ENCODE assay signal across 18 cellular contexts in the genomic region with DNA sequence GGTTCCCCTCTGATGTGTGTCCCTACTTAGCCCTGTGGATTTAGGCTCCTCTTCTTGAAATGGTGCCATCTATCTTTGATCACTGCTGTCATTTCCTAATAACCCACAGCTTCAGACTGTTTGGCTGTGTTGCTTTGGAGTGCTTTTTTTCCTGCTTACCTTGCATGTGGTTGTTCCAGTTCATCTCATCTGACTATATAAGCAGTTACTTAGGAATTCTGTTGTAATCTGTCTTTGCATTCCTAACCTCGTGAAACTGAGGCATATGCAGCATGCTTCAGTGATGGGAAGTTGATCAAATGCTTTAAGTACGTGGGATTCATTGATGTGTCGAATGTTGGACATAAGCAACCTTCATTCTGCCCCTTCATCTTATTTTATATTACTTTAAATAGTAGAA.
DNase-seq lines count a peak whose midpoint lies in the region; ATAC-seq, FAIRE-seq and TF ChIP-seq lines count a peak whose summit lies in the region.
"Had no signal": no experiment of that assay in that cellular context is flagged by ENCODE, and none has a peak within 500 bp of the region (broad histone marks: within the 10 kb centered on the region; RNA-seq: fewer than 3 reads in every experiment).

No MANE protein-coding gene starts in this region.

- H3K27me3 Mint-ChIP-seq in nephron (ENCODE audit: low read depth), result no peaks in the 10 kb centered on the region
- H3K27me3 Mint-ChIP-seq in naive thymus-derived CD4-positive, alpha-beta T cell, result no peaks in the 10 kb centered on the region
- H3K27me3 Mint-ChIP-seq: B cell; CD4-positive, alpha-beta T cell had no signal

- no peaks in the 10 kb centered on the region for H3K27me3 ChIP-seq in adipocyte (replicated peaks; ENCODE audit: control insufficient read depth, insufficient read depth, low read length)
- H3K27me3 ChIP-seq in naive thymus-derived CD4-positive, alpha-beta T cell (ENCODE audit: control insufficient read depth in 2 of 2, insufficient read depth in 2 of 2, low read length in 2 of 2), result no peaks in the 10 kb centered on the region

- CTCF ChIA-PET in A549 (lab: Yijun Ruan, JAX), result no interaction called here
- CTCF ChIA-PET in naive thymus-derived CD4-positive, alpha-beta T cell (lab: Charles Lee), result no interaction called here

- peak; percentile 82 for FAIRE-seq in A549 (lab: Jason Lieb, UNC)
- FAIRE-seq: GM12878, GM18507, H54 had no signal

- 82% methylated on average over 3 of the region's 3 CpGs for WGBS in A549 (ENCODE audit: missing lambda C conversion rate)

- no peak for TF ChIP-seq RAD21 in A549 (conservative IDR thresholded peaks at IDR 0.05 in 1 of 2, IDR thresholded peaks at IDR 0.05 in 1 of 2)

- no peaks in the 10 kb centered on the region for H3K9me3 Mint-ChIP-seq in nephron
- peaks cover 0 to 26% (median 6%) of the 10 kb centered on the region in 11 donors for H3K9me3 Mint-ChIP-seq in naive thymus-derived CD4-positive, alpha-beta T cell

- DNase-seq in A549 (ENCODE audit: low read depth in 1 of 2, low spot score in 1 of 2) (no peak), adipocyte (ENCODE audit: low read depth) (peak; percentile 12), kidney tubule cell (ENCODE audit: low spot score) (peak; percentile 80), NCI-H1092 (lab: John Stamatoyannopoulos, UW) (no peak), NCI-H146 treated with DMSO at 0.1 percent for 48 hours (lab: John Stamatoyannopoulos, UW; ENCODE audit: unreplicated experiment) (no peak)
- DNase-seq in stimulated activated CD4-positive, alpha-beta T cell treated with anti-CD3 and anti-CD28 coated beads, Interleukin-4, amount 100 ng/mL, for 4 hours, result no peak
- no peak for DNase-seq in naive thymus-derived CD4-positive, alpha-beta T cell
- DNase-seq: 8988T; ACHN; C1 segment of cervical spinal cord; CD4-positive, alpha-beta T cell; DMS79 had no signal

- H3K9ac ChIP-seq in adipocyte (ENCODE audit: low read length), result no peak overlapping the region

- H3K9me3 ChIP-seq in A549 (no peaks in the 10 kb centered on the region), adipocyte (ENCODE audit: control insufficient read depth, low read length) (no peaks in the 10 kb centered on the region)
- no peaks in the 10 kb centered on the region for H3K9me3 ChIP-seq in naive thymus-derived CD4-positive, alpha-beta T cell (ENCODE audit: control insufficient read depth in 2 of 3, low read length in 3 of 3)

- no peak for TF ChIP-seq POLR2A in A549 (IDR thresholded peaks at IDR 0.05; ENCODE audit: low read length)

- H3K36me3 ChIP-seq in adipocyte (ENCODE audit: control insufficient read depth, insufficient read depth, low read length, severe bottlenecking), result no peaks in the 10 kb centered on the region
- no peaks in the 10 kb centered on the region for H3K36me3 ChIP-seq in naive thymus-derived CD4-positive, alpha-beta T cell (ENCODE audit: control insufficient read depth in 2 of 3, insufficient read depth in 3 of 3, low read length in 3 of 3)

- TF ChIP-seq CTCF in A549 (IDR thresholded peaks at IDR 0.05) (no peak), nephron (IDR thresholded peaks at IDR 0.05; ENCODE audit: unreplicated experiment in 3 of 3) (no peak)

- intact Hi-C loops in naive thymus-derived CD4-positive, alpha-beta T cell (cut with micrococcal nuclease), result no loop called here

- no peak overlapping the region for H3K4me2 ChIP-seq in A549

- TF ChIP-seq EP300 in A549 (IDR thresholded peaks at IDR 0.05), result no peak

- H3K4me3 ChIP-seq in A549 (no peak overlapping the region), adipocyte (ENCODE audit: low read length) (no peak overlapping the region)
- H3K4me3 ChIP-seq in naive thymus-derived CD4-positive, alpha-beta T cell (ENCODE audit: low read length), result no peak overlapping the region
- H3K4me3 ChIP-seq: GM12878 had no signal

- peak overlapping the region in 2 of 3 experiments; percentile 23 to 54 for H3K27ac Mint-ChIP-seq in nephron
- peak overlapping the region in 1 of 9 donors; percentile 31 for H3K27ac Mint-ChIP-seq in naive thymus-derived CD4-positive, alpha-beta T cell
- H3K27ac Mint-ChIP-seq: B cell; CD4-positive, alpha-beta T cell had no signal

- no peak for ATAC-seq in A549
- no peak for ATAC-seq in naive thymus-derived CD4-positive, alpha-beta T cell
- ATAC-seq: GM12878 had no signal

- H3K4me1 Mint-ChIP-seq in nephron, result no peaks in the 10 kb centered on the region
- no peaks in the 10 kb centered on the region for H3K4me1 Mint-ChIP-seq in naive thymus-derived CD4-positive, alpha-beta T cell
- H3K4me1 Mint-ChIP-seq: B cell had no signal

- H3K4me3 Mint-ChIP-seq in nephron, result no peak overlapping the region
- H3K4me3 Mint-ChIP-seq in naive thymus-derived CD4-positive, alpha-beta T cell, result no peak overlapping the region
- H3K4me3 Mint-ChIP-seq: B cell; CD4-positive, alpha-beta T cell had no signal

- no peaks in the 10 kb centered on the region for H3K36me3 Mint-ChIP-seq in nephron (ENCODE audit: low read depth)
- H3K36me3 Mint-ChIP-seq in naive thymus-derived CD4-positive, alpha-beta T cell, result no peaks in the 10 kb centered on the region

- POLR2A ChIA-PET in A549 (lab: Yijun Ruan, JAX), result interaction anchor here (0.6 kb wide), 1 partner anchor 30 kb away, joined by 8 read pairs; no protein-coding TSS in a partner anchor
- POLR2A ChIA-PET in naive thymus-derived CD4-positive, alpha-beta T cell (lab: Charles Lee), result no interaction called here

- H3K4me1 ChIP-seq in A549 (peaks cover 21% of the 10 kb centered on the region), adipocyte (ENCODE audit: control insufficient read depth, insufficient read depth, low read length) (no peaks in the 10 kb centered on the region)
- H3K4me1 ChIP-seq in naive thymus-derived CD4-positive, alpha-beta T cell (ENCODE audit: control insufficient read depth in 2 of 2, insufficient read depth in 2 of 2, low read length in 2 of 2), result no peaks in the 10 kb centered on the region

- no peak overlapping the region for H3K27ac ChIP-seq in A549
- no peak overlapping the region for H3K27ac ChIP-seq in naive thymus-derived CD4-positive, alpha-beta T cell (ENCODE audit: low read depth, low read length)
- H3K27ac ChIP-seq: HL-60 had no signal

TF ChIP-seq in A549, 52 proteins besides CTCF, POLR2A, EP300 and RAD21:
- no peak for TF ChIP-seq FOSB (CRISPR knock-in tag; IDR thresholded peaks at IDR 0.05)
- TF ChIP-seq HDAC2 (IDR thresholded peaks at IDR 0.05), result no peak
- TF ChIP-seq SMC3 (IDR thresholded peaks at IDR 0.05), result no peak
TF ChIP-seq in A549: peak in this region for 0.

Comparison
In these comparisons a context has a peak if more than half of its experiments do, and no peak if none do; other contexts are left out.
1. DNase-seq: peak in adipocyte (single experiment) and kidney tubule cell (single experiment); none in A549 (0 of 2), stimulated activated CD4-positive, alpha-beta T cell treated with anti-CD3 and anti-CD28 coated beads, Interleukin-4, amount 100 ng/mL, for 4 hours (0 of 2), NCI-H1092 (single experiment), NCI-H146 treated with DMSO at 0.1 percent for 48 hours (single experiment) and naive thymus-derived CD4-positive, alpha-beta T cell (0 of 9).